ENCODE assay signal across 17 cellular contexts in the genomic region with DNA sequence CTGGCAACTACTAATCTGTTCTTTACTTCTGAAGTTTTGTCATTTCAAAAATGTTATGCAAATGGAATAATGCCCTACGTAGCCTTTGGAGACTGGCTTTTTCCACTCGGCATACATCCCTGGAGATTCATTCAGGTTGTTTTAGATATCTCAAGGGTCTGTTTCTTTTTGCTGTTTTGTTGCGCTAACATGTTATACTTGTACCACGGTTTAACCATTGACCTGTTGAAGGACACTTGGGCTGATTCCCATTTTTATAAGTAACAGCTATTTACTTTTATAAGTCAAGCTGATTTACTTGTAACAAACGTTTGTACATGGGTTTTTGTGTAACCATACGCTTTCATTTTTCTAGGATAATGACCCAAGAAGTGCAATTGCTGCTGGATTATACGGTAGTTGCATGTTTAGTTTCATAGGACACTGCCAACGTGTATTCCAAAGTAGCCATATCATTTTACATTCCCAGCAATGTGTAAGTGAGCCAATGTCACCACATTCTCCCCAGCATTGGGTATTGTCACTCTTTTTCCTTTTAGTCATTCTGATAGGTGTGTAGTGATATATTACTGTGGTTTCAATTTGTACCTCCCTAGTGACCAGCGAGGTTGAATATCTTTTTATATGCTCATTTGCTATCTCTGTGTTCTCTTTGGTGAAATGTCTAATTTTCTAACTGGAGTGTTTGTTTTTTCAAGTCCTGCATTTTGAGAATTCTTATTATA.
"Had no signal": no experiment of that assay in that cellular context is flagged by ENCODE, and none has a peak within 500 bp of the region (broad histone marks: within the 10 kb centered on the region; RNA-seq: fewer than 3 reads in every experiment).

No MANE protein-coding gene starts in this region.

- H3K9me3 Mint-ChIP-seq: stimulated activated naive CD8-positive, alpha-beta T cell treated with anti-CD3 and anti-CD28 coated beads, Interleukin-15, Interleukin-2, amounts not matched to agents 100 ng/mL and 50 ng/mL, for 24 hours had no signal

- H3K36me3 ChIP-seq: neutrophil, suprapubic skin had no signal

- H3K27me3 ChIP-seq: suprapubic skin had no signal

- H3K27me3 Mint-ChIP-seq: activated CD8-positive, alpha-beta T cell treated with anti-CD3 and anti-CD28 coated beads for 36 hours; activated naive CD4-positive, alpha-beta T cell treated with anti-CD3 and anti-CD28 coated beads, Interleukin-2, amount 50 U/mL, for 24 hours; natural killer cell treated with Interleukin-12 subunit alpha and Interleukin-12 subunit beta and Interleukin-15 and Interleukin-18, amount 100 ng/mL, for 72 hours; stimulated activated naive CD8-positive, alpha-beta T cell treated with anti-CD3 and anti-CD28 coated beads, Interleukin-15, Interleukin-2, amounts not matched to agents 100 ng/mL and 50 ng/mL, for 24 hours had no signal

- H3K4me3 Mint-ChIP-seq: activated CD8-positive, alpha-beta T cell treated with anti-CD3 and anti-CD28 coated beads for 36 hours; activated naive CD4-positive, alpha-beta T cell treated with anti-CD3 and anti-CD28 coated beads, Interleukin-2, amount 50 U/mL, for 24 hours; activated T-cell treated with anti-CD3 and anti-CD28 coated beads, Interleukin-2, amount 50 U/mL, for 4 hours; natural killer cell treated with Interleukin-12 subunit alpha and Interleukin-12 subunit beta and Interleukin-15 and Interleukin-18, amount 100 ng/mL, for 72 hours; stimulated activated naive CD8-positive, alpha-beta T cell treated with anti-CD3 and anti-CD28 coated beads, Interleukin-15, Interleukin-2, amounts not matched to agents 100 ng/mL and 50 ng/mL, for 24 hours had no signal

- DNase-seq: activated CD4-positive, alpha-beta T cell treated with anti-CD3 and anti-CD28 coated beads for 4 hours; activated CD8-positive, alpha-beta memory T cell treated with anti-CD3 and anti-CD28 coated beads, Interleukin-2, amount 50 U/mL, for 4 hours; activated CD8-positive, alpha-beta T cell treated with anti-CD3 and anti-CD28 coated beads for 36 hours; activated gamma-delta T cell; activated T-cell treated with anti-CD3 and anti-CD28 coated beads, Interleukin-2, amount 50 U/mL, for 4 hours; dermis blood vessel endothelial cell; effector memory CD4-positive, alpha-beta T cell; foreskin fibroblast; left cardiac atrium; stimulated activated CD4-positive, alpha-beta T cell treated with anti-CD3 and anti-CD28 coated beads, Interleukin-2, amount 100 ng/mL, for 24 hours; trophoblast cell had no signal

- H3K4me1 ChIP-seq: suprapubic skin had no signal

- H3K4me3 ChIP-seq: lung, suprapubic skin had no signal

- H3K9me3 ChIP-seq: neutrophil, suprapubic skin had no signal

- H3K27ac ChIP-seq: neutrophil, suprapubic skin had no signal

- ATAC-seq: activated CD8-positive, alpha-beta T cell treated with anti-CD3 and anti-CD28 coated beads for 36 hours; activated T-cell treated with anti-CD3 and anti-CD28 coated beads, Interleukin-2, amount 50 U/mL, for 4 hours; left cardiac atrium; natural killer cell treated with Interleukin-12 subunit alpha and Interleukin-12 subunit beta and Interleukin-15 and Interleukin-18, amount 100 ng/mL, for 72 hours had no signal
